ENCODE assay signal across 12 cellular contexts in genomic region chr10:35191523-35191922, GRCh38.
DNase-seq lines count a peak whose midpoint lies in the region; ATAC-seq and TF ChIP-seq lines count a peak whose summit lies in the region.
"Had no signal": no experiment of that assay in that cellular context is flagged by ENCODE, and none has a peak within 500 bp of the region (broad histone marks: within the 10 kb centered on the region; RNA-seq: fewer than 3 reads in every experiment).

No MANE protein-coding gene starts in this region.

- H3K4me3 Mint-ChIP-seq in type B pancreatic cell = no peak overlapping the region

- peak overlapping the region; percentile 69 for H3K27ac ChIP-seq in cingulate gyrus (ENCODE audit: low read depth, low read length)
- H3K27ac ChIP-seq in mesodermal cell (ENCODE audit: low read depth, low read length, severe bottlenecking) = peak overlapping the region; percentile 52

- peak overlapping the region; percentile 26 for H3K27ac Mint-ChIP-seq in type B pancreatic cell

- peaks cover 3% of the 10 kb centered on the region for H3K9me3 Mint-ChIP-seq in type B pancreatic cell

- H3K36me3 ChIP-seq in mesodermal cell (ENCODE audit: control insufficient read depth, insufficient read depth, low read length) = peaks cover 19% of the 10 kb centered on the region
- H3K36me3 ChIP-seq: BE2C had no signal

- intact Hi-C loops in Right ventricle myocardium inferior (cut with DNase I) (no loop called here), cardiac septum (cut with DNase I) (no loop called here)

- H3K4me1 Mint-ChIP-seq in type B pancreatic cell (ENCODE audit: unreplicated experiment) = peaks cover 24% of the 10 kb centered on the region

- WGBS in mesodermal cell (ENCODE audit: insufficient coverage in 2 of 2), 2 experiments = 70 to 81% methylated on average over 2 of the region's 2 CpGs

- DNase-seq in Right ventricle myocardium inferior (ENCODE audit: missing footprints) (no peak), cardiac septum (ENCODE audit: low spot score) (no peak), type B pancreatic cell (ENCODE audit: extremely low spot score, unreplicated experiment) (no peak), NCI-H1092 (lab: John Stamatoyannopoulos, UW) (no peak), EL (no peak)
- no peak for DNase-seq in stimulated activated CD8-positive, alpha-beta memory T cell treated with anti-CD3 and anti-CD28 coated beads, Interleukin-4, amount 100 ng/mL, for 48 hours
- DNase-seq: activated CD4-positive, CD25-positive, alpha-beta regulatory T cell treated with anti-CD3 and anti-CD28 coated beads, Interleukin-2, amount 50 U/mL, for 72 hours; BE2C; cerebellar nuclear complex; Karpas-422 had no signal

- H3K27me3 Mint-ChIP-seq in type B pancreatic cell = no peaks in the 10 kb centered on the region

- peaks cover 30% of the 10 kb centered on the region for H3K4me1 ChIP-seq in mesodermal cell (ENCODE audit: control insufficient read depth, insufficient read depth, low read length, poor library complexity, severe bottlenecking)
- H3K4me1 ChIP-seq: BE2C had no signal

- no peak overlapping the region for H3K4me3 ChIP-seq in mesodermal cell (ENCODE audit: extremely low read depth, insufficient read depth, low read length, poor library complexity, severe bottlenecking)

- ATAC-seq in Right ventricle myocardium inferior = peak; percentile 65

- no peak for TF ChIP-seq CTCF in type B pancreatic cell (conservative IDR thresholded peaks at IDR 0.05)

- peaks cover 4% of the 10 kb centered on the region for H3K9me3 ChIP-seq in mesodermal cell (ENCODE audit: control insufficient read depth, low read length)
- H3K9me3 ChIP-seq: BE2C had no signal

- peaks cover 6% of the 10 kb centered on the region for H3K36me3 Mint-ChIP-seq in type B pancreatic cell
